In the genomic region with DNA sequence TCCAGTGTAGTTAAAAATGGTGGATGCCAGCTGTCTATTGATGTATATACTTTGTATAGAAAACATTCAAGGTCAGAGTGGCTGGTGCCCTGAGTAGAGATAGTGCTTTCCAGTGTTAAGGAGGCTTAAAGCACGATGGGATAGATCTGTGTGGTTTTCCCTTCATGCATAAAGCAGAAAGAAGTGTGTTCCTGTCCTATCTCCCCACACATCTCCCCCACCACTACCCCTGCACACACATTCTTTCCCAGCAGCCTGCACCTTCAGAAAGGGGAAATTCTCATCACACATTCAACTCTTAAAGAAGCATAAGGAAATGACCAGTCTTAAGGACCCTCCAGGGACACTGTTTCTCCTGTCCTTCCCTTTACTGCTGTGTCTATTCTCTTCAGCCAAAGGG, we compare ENCODE assay signal across 17 cellular contexts.
DNase-seq lines count a peak whose midpoint lies in the region; TF ChIP-seq lines count a peak whose summit lies in the region.
"Had no signal": no experiment of that assay in that cellular context is flagged by ENCODE, and none has a peak within 500 bp of the region (broad histone marks: within the 10 kb centered on the region; RNA-seq: fewer than 3 reads in every experiment).

No MANE protein-coding gene starts in this region.

- no peaks in the 10 kb centered on the region for H3K27me3 Mint-ChIP-seq in activated CD4-positive, alpha-beta memory T cell treated with anti-CD3 and anti-CD28 coated beads for 36 hours
- H3K27me3 Mint-ChIP-seq in mesothelial cell of epicardium (ENCODE audit: low read depth): no peaks in the 10 kb centered on the region
- H3K27me3 Mint-ChIP-seq: naive thymus-derived CD8-positive, alpha-beta T cell had no signal

- peaks cover 19% of the 10 kb centered on the region for H3K36me3 Mint-ChIP-seq in activated CD4-positive, alpha-beta memory T cell treated with anti-CD3 and anti-CD28 coated beads for 36 hours
- peaks cover 10% of the 10 kb centered on the region for H3K36me3 Mint-ChIP-seq in mesothelial cell of epicardium

- DNase-seq in NCI-H146 (lab: John Stamatoyannopoulos, UW) (peak; percentile 23), NCI-H146 treated with DMSO at 0.1 percent for 48 hours (lab: John Stamatoyannopoulos, UW; ENCODE audit: unreplicated experiment) (no peak), M059J (ENCODE audit: low read depth) (peak; percentile 37), mesothelial cell of epicardium (ENCODE audit: low spot score in 2 of 2, unreplicated experiment in 2 of 2) (no peak), superior temporal gyrus (ENCODE audit: extremely low spot score) (no peak), OCI-M2 (lab: John Stamatoyannopoulos, UW; ENCODE audit: unreplicated experiment) (no peak), cardiac septum (ENCODE audit: low spot score) (no peak)
- DNase-seq in activated CD4-positive, alpha-beta memory T cell treated with anti-CD3 and anti-CD28 coated beads for 36 hours: peak; percentile 55
- DNase-seq: AML-193, amygdala, Caco-2, caudate nucleus, erythroblast, NCI-H524 treated with DMSO at 0.1 percent for 48 hours, SHP77 treated with DMSO at 0.1 percent for 48 hours had no signal

- no peak for TF ChIP-seq CTCF in mesothelial cell of epicardium (IDR thresholded peaks at IDR 0.05; ENCODE audit: unreplicated experiment)

- POLR2A ChIA-PET in activated CD4-positive, alpha-beta memory T cell treated with anti-CD3 and anti-CD28 coated beads for 36 hours (lab: Charles Lee): interaction anchor here (1.0 to 4.4 kb wide), 9 partner anchors 11 to 222 kb away, joined by 3 to 42 read pairs (median 13); a partner anchor contains a TSS

- CTCF ChIA-PET in activated CD4-positive, alpha-beta memory T cell treated with anti-CD3 and anti-CD28 coated beads for 36 hours (lab: Charles Lee): interaction anchor here (0.7 to 3.5 kb wide), 9 partner anchors 11 to 336 kb away, joined by 3 to 16 read pairs (median 8); no protein-coding TSS in a partner anchor

- intact Hi-C loops in activated CD4-positive, alpha-beta memory T cell treated with anti-CD3 and anti-CD28 coated beads for 36 hours (cut with micrococcal nuclease): loop anchor here (1.0 to 2.0 kb wide), 3 partner anchors 15 to 44 kb away; no protein-coding TSS in a partner anchor
- intact Hi-C loops in cardiac septum (cut with DNase I): no loop called here

- H3K4me3 Mint-ChIP-seq in activated CD4-positive, alpha-beta memory T cell treated with anti-CD3 and anti-CD28 coated beads for 36 hours: no peak overlapping the region
- H3K4me3 Mint-ChIP-seq in mesothelial cell of epicardium: no peak overlapping the region
- H3K4me3 Mint-ChIP-seq: GM23338 had no signal

- peaks cover 24% of the 10 kb centered on the region for H3K9me3 Mint-ChIP-seq in activated CD4-positive, alpha-beta memory T cell treated with anti-CD3 and anti-CD28 coated beads for 36 hours
- H3K9me3 Mint-ChIP-seq in mesothelial cell of epicardium: peaks cover 29% of the 10 kb centered on the region

- H3K27ac Mint-ChIP-seq in activated CD4-positive, alpha-beta memory T cell treated with anti-CD3 and anti-CD28 coated beads for 36 hours: peak overlapping the region; percentile 93
- peak overlapping the region; percentile 1 for H3K27ac Mint-ChIP-seq in mesothelial cell of epicardium
- H3K27ac Mint-ChIP-seq: GM23338 had no signal

- peaks cover 60% of the 10 kb centered on the region for H3K4me1 Mint-ChIP-seq in activated CD4-positive, alpha-beta memory T cell treated with anti-CD3 and anti-CD28 coated beads for 36 hours (ENCODE audit: low read depth)
- H3K4me1 Mint-ChIP-seq in mesothelial cell of epicardium: peaks cover 38% of the 10 kb centered on the region

Comparison
In these comparisons a context has a peak if more than half of its experiments do, and no peak if none do; other contexts are left out.
1. DNase-seq: peak in NCI-H146 (single experiment), M059J (single experiment) and activated CD4-positive, alpha-beta memory T cell treated with anti-CD3 and anti-CD28 coated beads for 36 hours (single experiment); none in NCI-H146 treated with DMSO at 0.1 percent for 48 hours (single experiment), mesothelial cell of epicardium (0 of 2), superior temporal gyrus (single experiment), OCI-M2 (single experiment) and cardiac septum (single experiment).